In genomic region chr4:143183513-143184216, GRCh38 we compare ENCODE assay signal across 8 cellular contexts. TPM values are rescaled to one million over a fixed set of nuclear protein-coding genes. Genes with fewer than 3 reads are reported as not detected.
DNase-seq lines count a peak whose midpoint lies in the region; ATAC-seq and TF ChIP-seq lines count a peak whose summit lies in the region.

No MANE protein-coding gene starts in this region.

- no peak for TF ChIP-seq CTCF in dorsolateral prefrontal cortex (IDR thresholded peaks at IDR 0.05 in 54 of 56, conservative IDR thresholded peaks at IDR 0.05 in 2 of 56; ENCODE audit: low read depth in 1 of 56, partially characterized antibody in 56 of 56)

- no peaks in the 10 kb centered on the region for H3K9me3 ChIP-seq in ES-I3 (ENCODE audit: control insufficient read depth, insufficient read depth, low read length)
- H3K9me3 ChIP-seq in NT2/D1 (ENCODE audit: insufficient read depth, low read length): no peaks in the 10 kb centered on the region
- H3K9me3 ChIP-seq in neuron (ENCODE audit: low read length): no peaks in the 10 kb centered on the region

- intact Hi-C loops in dorsolateral prefrontal cortex (cut with DNase I): loop anchor here (10.0 kb wide), 2 partner anchors 151 to 331 kb away; partner anchors contain the start of genes SMARCA5 (in 2 of the 2) and GAB1 (in 1 of the 2)

- peak overlapping the region; percentile 77 for H2AFZ ChIP-seq in neuron (ENCODE audit: low read depth, low read length)

- H3K36me3 ChIP-seq in ES-I3 (ENCODE audit: insufficient read depth, low read length): no peaks in the 10 kb centered on the region
- H3K36me3 ChIP-seq in NT2/D1 (ENCODE audit: insufficient read depth, insufficient read length, low read length): peaks cover 9% of the 10 kb centered on the region
- peaks cover 4% of the 10 kb centered on the region for H3K36me3 ChIP-seq in neuron (ENCODE audit: insufficient read depth, low read length)

- no peak for ATAC-seq in HG03280 (IDR thresholded peaks at IDR 0.05; ENCODE audit: unreplicated experiment)
- no peak for ATAC-seq in GM21360 (IDR thresholded peaks at IDR 0.05; ENCODE audit: unreplicated experiment)

- H3K27ac ChIP-seq in dorsolateral prefrontal cortex: peak overlapping the region in 56 of 59 donors; percentile 57 to 96 (median 89)

- no peaks in the 10 kb centered on the region; the same call in 1 of the 2 replicates for H3K4me1 ChIP-seq in ES-I3 (ENCODE audit: insufficient read depth, low read length)
- no peaks in the 10 kb centered on the region for H3K4me1 ChIP-seq in NT2/D1 (ENCODE audit: insufficient read depth, insufficient read length)
- peaks cover 38% of the 10 kb centered on the region for H3K4me1 ChIP-seq in neuron (ENCODE audit: insufficient read depth, low read length)

- H3K4me3 ChIP-seq in NT2/D1 (ENCODE audit: insufficient read length, low read depth) (peak overlapping the region; percentile 49), dorsolateral prefrontal cortex (peak overlapping the region; percentile 53 to 99 (median 91)), neuron (ENCODE audit: low read length) (peak overlapping the region; percentile 74)

- peak overlapping the region; percentile 84 for H3K9ac ChIP-seq in ES-I3 (ENCODE audit: low read depth, low read length)
- peak overlapping the region; percentile 65 for H3K9ac ChIP-seq in NT2/D1 (ENCODE audit: insufficient read length, low read depth)

- DNase-seq in NT2/D1 (ENCODE audit: low read depth, low spot score) (no peak), dorsolateral prefrontal cortex (no peak), DMS 273 (lab: John Stamatoyannopoulos, UW; ENCODE audit: unreplicated experiment) (no peak)
- DNase-seq in activated CD8-positive, alpha-beta memory T cell treated with anti-CD3 and anti-CD28 coated beads, Interleukin-2, amount 50 U/mL, for 4 hours: no peak

- no peaks in the 10 kb centered on the region for H3K27me3 ChIP-seq in NT2/D1 (ENCODE audit: insufficient read depth, insufficient read length)
- H3K27me3 ChIP-seq in dorsolateral prefrontal cortex: no peaks in the 10 kb centered on the region
- no peaks in the 10 kb centered on the region for H3K27me3 ChIP-seq in neuron (ENCODE audit: insufficient read depth, low read length)

RNA-seq across cellular contexts. Expression of gene USP38, which starts 1.1 kb away (rescaled TPM):
- total RNA-seq in dorsolateral prefrontal cortex: 10 to 100 TPM; 13.4 to 24.2 (median 17.7) TPM
